1 cellular context compared by ENCODE assay signal in genomic region chr19:18460313-18460712, GRCh38.
TF ChIP-seq lines count a peak whose summit lies in the region.

No MANE protein-coding gene starts in this region.

TF ChIP-seq in GM23338, 12 proteins besides CTCF, POLR2A, EP300 and RAD21:
- no peak for TF ChIP-seq ZNF114 (CRISPR knock-in tag; IDR thresholded peaks at IDR 0.05)
- no peak for TF ChIP-seq POLR2AphosphoS5 (IDR thresholded peaks at IDR 0.05; ENCODE audit: low read depth)
- no peak for TF ChIP-seq ETS1 (IDR thresholded peaks at IDR 0.05)
- TF ChIP-seq CREB1 (CRISPR knock-in tag; IDR thresholded peaks at IDR 0.05; ENCODE audit: low read depth): no peak
- no peak for TF ChIP-seq EZH2 (IDR thresholded peaks at IDR 0.05; ENCODE audit: low read depth, unreplicated experiment)
- no peak for TF ChIP-seq JUNB (IDR thresholded peaks at IDR 0.05; ENCODE audit: unreplicated experiment)
- TF ChIP-seq, protein P1, sequence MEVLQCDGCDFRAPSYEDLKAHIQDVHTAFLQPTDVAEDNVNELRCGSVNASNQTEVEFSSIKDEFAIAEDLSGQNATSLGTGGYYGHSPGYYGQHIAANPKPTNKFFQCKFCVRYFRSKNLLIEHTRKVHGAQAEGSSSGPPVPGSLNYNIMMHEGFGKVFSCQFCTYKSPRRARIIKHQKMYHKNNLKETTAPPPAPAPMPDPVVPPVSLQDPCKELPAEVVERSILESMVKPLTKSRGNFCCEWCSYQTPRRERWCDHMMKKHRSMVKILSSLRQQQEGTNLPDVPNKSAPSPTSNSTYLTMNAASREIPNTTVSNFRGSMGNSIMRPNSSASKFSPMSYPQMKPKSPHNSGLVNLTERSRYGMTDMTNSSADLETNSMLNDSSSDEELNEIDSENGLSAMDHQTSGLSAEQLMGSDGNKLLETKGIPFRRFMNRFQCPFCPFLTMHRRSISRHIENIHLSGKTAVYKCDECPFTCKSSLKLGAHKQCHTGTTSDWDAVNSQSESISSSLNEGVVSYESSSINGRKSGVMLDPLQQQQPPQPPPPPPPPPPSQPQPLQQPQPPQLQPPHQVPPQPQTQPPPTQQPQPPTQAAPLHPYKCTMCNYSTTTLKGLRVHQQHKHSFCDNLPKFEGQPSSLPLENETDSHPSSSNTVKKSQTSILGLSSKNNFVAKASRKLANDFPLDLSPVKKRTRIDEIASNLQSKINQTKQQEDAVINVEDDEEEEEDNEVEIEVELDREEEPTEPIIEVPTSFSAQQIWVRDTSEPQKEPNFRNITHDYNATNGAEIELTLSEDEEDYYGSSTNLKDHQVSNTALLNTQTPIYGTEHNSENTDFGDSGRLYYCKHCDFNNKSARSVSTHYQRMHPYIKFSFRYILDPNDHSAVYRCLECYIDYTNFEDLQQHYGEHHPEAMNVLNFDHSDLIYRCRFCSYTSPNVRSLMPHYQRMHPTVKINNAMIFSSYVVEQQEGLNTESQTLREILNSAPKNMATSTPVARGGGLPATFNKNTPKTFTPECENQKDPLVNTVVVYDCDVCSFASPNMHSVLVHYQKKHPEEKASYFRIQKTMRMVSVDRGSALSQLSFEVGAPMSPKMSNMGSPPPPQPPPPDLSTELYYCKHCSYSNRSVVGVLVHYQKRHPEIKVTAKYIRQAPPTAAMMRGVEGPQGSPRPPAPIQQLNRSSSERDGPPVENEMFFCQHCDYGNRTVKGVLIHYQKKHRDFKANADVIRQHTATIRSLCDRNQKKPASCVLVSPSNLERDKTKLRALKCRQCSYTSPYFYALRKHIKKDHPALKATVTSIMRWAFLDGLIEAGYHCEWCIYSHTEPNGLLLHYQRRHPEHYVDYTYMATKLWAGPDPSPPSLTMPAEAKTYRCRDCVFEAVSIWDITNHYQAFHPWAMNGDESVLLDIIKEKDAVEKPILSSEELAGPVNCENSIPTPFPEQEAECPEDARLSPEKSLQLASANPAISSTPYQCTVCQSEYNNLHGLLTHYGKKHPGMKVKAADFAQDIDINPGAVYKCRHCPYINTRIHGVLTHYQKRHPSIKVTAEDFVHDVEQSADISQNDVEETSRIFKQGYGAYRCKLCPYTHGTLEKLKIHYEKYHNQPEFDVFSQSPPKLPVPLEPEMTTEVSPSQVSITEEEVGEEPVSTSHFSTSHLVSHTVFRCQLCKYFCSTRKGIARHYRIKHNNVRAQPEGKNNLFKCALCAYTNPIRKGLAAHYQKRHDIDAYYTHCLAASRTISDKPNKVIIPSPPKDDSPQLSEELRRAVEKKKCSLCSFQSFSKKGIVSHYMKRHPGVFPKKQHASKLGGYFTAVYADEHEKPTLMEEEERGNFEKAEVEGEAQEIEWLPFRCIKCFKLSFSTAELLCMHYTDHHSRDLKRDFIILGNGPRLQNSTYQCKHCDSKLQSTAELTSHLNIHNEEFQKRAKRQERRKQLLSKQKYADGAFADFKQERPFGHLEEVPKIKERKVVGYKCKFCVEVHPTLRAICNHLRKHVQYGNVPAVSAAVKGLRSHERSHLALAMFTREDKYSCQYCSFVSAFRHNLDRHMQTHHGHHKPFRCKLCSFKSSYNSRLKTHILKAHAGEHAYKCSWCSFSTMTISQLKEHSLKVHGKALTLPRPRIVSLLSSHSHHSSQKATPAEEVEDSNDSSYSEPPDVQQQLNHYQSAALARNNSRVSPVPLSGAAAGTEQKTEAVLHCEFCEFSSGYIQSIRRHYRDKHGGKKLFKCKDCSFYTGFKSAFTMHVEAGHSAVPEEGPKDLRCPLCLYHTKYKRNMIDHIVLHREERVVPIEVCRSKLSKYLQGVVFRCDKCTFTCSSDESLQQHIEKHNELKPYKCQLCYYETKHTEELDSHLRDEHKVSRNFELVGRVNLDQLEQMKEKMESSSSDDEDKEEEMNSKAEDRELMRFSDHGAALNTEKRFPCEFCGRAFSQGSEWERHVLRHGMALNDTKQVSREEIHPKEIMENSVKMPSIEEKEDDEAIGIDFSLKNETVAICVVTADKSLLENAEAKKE (CRISPR knock-in tag; IDR thresholded peaks at IDR 0.05): no peak
- TF ChIP-seq, protein P2, sequence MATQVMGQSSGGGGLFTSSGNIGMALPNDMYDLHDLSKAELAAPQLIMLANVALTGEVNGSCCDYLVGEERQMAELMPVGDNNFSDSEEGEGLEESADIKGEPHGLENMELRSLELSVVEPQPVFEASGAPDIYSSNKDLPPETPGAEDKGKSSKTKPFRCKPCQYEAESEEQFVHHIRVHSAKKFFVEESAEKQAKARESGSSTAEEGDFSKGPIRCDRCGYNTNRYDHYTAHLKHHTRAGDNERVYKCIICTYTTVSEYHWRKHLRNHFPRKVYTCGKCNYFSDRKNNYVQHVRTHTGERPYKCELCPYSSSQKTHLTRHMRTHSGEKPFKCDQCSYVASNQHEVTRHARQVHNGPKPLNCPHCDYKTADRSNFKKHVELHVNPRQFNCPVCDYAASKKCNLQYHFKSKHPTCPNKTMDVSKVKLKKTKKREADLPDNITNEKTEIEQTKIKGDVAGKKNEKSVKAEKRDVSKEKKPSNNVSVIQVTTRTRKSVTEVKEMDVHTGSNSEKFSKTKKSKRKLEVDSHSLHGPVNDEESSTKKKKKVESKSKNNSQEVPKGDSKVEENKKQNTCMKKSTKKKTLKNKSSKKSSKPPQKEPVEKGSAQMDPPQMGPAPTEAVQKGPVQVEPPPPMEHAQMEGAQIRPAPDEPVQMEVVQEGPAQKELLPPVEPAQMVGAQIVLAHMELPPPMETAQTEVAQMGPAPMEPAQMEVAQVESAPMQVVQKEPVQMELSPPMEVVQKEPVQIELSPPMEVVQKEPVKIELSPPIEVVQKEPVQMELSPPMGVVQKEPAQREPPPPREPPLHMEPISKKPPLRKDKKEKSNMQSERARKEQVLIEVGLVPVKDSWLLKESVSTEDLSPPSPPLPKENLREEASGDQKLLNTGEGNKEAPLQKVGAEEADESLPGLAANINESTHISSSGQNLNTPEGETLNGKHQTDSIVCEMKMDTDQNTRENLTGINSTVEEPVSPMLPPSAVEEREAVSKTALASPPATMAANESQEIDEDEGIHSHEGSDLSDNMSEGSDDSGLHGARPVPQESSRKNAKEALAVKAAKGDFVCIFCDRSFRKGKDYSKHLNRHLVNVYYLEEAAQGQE (IDR thresholded peaks at IDR 0.05; ENCODE audit: unreplicated experiment): no peak
